34 cellular contexts compared by ENCODE assay signal in genomic region chr10:63165249-63165648, GRCh38.
"Had no signal": no experiment of that assay in that cellular context is flagged by ENCODE, and none has a peak within 500 bp of the region (broad histone marks: within the 10 kb centered on the region; RNA-seq: fewer than 3 reads in every experiment).

No MANE protein-coding gene starts in this region.

- DNase-seq: activated B cell treated with CpG ODN at 0.5 μM for 24 hours; activated CD4-positive, alpha-beta memory T cell treated with anti-CD3 and anti-CD28 coated beads, Interleukin-2, amount 10 ng/mL, durations not matched to agents 7 days and 5 days; activated CD4-positive, alpha-beta T cell treated with anti-CD3 and anti-CD28 coated beads for 1 hour; activated CD4-positive, alpha-beta T cell treated with anti-CD3 and anti-CD28 coated beads for 36 hours; activated CD4-positive, alpha-beta T cell treated with anti-CD3 and anti-CD28 coated beads for 48 hours; activated CD4-positive, alpha-beta T cell treated with anti-CD3 and anti-CD28 coated beads, Interleukin-2, amount 10 ng/mL, durations not matched to agents 7 days and 5 days; activated CD4-positive, alpha-beta T cell treated with anti-CD3 and anti-CD28 coated beads, Interleukin-2, amount 50 U/mL, for 48 hours; activated CD8-positive, alpha-beta memory T cell treated with anti-CD3 and anti-CD28 coated beads for 24 hours; activated CD8-positive, alpha-beta memory T cell treated with anti-CD3 and anti-CD28 coated beads, Interleukin-2, amount 10 ng/mL, durations not matched to agents 7 days and 5 days; activated CD8-positive, alpha-beta memory T cell treated with anti-CD3 and anti-CD28 coated beads, Interleukin-2, amount 50 U/mL, for 48 hours; activated CD8-positive, alpha-beta T cell treated with anti-CD3 and anti-CD28 coated beads, Interleukin-2, amount 10 ng/mL, durations not matched to agents 7 days and 5 days; activated effector memory CD4-positive, alpha-beta T cell treated with Interleukin-2 at 50 U/mL for 16 hours; activated gamma-delta T cell; activated naive CD4-positive, alpha-beta T cell treated with anti-CD3 and anti-CD28 coated beads, Interleukin-2, amount 10 ng/mL, durations not matched to agents 7 days and 5 days; activated naive CD4-positive, alpha-beta T cell treated with Interleukin-2 at 50 U/mL for 16 hours; activated naive CD8-positive, alpha-beta T cell treated with anti-CD3 and anti-CD28 coated beads, Interleukin-2, amount 10 ng/mL, durations not matched to agents 7 days and 5 days; activated naive CD8-positive, alpha-beta T cell treated with anti-CD3 and anti-CD28 coated beads, Interleukin-2, amount 50 U/mL, for 24 hours; activated T-cell treated with anti-CD3 and anti-CD28 coated beads, Interleukin-2, amount 50 U/mL, for 4 hours; amygdala; anterior cingulate cortex; caudate nucleus; cerebellar nuclear complex; T-cell; T-helper 2 cell; T-helper 9 cell had no signal

- H3K4me1 ChIP-seq: ascending aorta had no signal

- H3K9me3 ChIP-seq: ascending aorta had no signal

- H3K4me3 ChIP-seq: ascending aorta, cardiac muscle cell had no signal

- H3K9me3 Mint-ChIP-seq: activated B cell treated with CpG ODN at 0.5 μM for 24 hours; activated CD4-positive, alpha-beta memory T cell treated with anti-CD3 and anti-CD28 coated beads, Interleukin-2, amount 10 ng/mL, durations not matched to agents 7 days and 5 days; activated CD4-positive, alpha-beta T cell treated with anti-CD3 and anti-CD28 coated beads, Interleukin-2, amount 10 ng/mL, durations not matched to agents 7 days and 5 days; activated naive CD4-positive, alpha-beta T cell treated with anti-CD3 and anti-CD28 coated beads, Interleukin-2, amount 10 ng/mL, durations not matched to agents 7 days and 5 days; activated naive CD4-positive, alpha-beta T cell treated with anti-CD3 and anti-CD28 coated beads, Interleukin-2, amount 50 U/mL, for 24 hours; activated naive CD8-positive, alpha-beta T cell treated with anti-CD3 and anti-CD28 coated beads, Interleukin-2, amount 10 ng/mL, durations not matched to agents 7 days and 5 days; activated naive CD8-positive, alpha-beta T cell treated with anti-CD3 and anti-CD28 coated beads, Interleukin-2, amount 50 U/mL, for 24 hours; activated T-cell treated with anti-CD3 and anti-CD28 coated beads, Interleukin-2, amount 50 U/mL, for 4 hours; activated T-helper 2 cell treated with anti-CD3 and anti-CD28 coated beads, Interferon-gamma antibody, Interleukin-2, Interleukin-4, amounts not matched to agents 10 μg/mL and 5 μg/mL and 100 μg/mL, durations not matched to agents 14 hours and 24 hours and 36 hours; central memory CD8-positive, alpha-beta T cell; T-cell; T-helper 2 cell treated with Interferon-gamma antibody and Interleukin-4, amounts not matched to agents 5 μg/mL and 100 μg/mL, for 36 hours had no signal

- H3K27ac Mint-ChIP-seq: activated B cell treated with CpG ODN at 0.5 μM for 24 hours; activated CD4-positive, alpha-beta memory T cell treated with anti-CD3 and anti-CD28 coated beads, Interleukin-2, amount 10 ng/mL, durations not matched to agents 7 days and 5 days; activated CD4-positive, alpha-beta T cell treated with anti-CD3 and anti-CD28 coated beads for 36 hours; activated CD4-positive, alpha-beta T cell treated with anti-CD3 and anti-CD28 coated beads, Interleukin-2, amount 10 ng/mL, durations not matched to agents 7 days and 5 days; activated CD8-positive, alpha-beta memory T cell treated with anti-CD3 and anti-CD28 coated beads, Interleukin-2, amount 10 ng/mL, durations not matched to agents 7 days and 5 days; activated CD8-positive, alpha-beta T cell treated with anti-CD3 and anti-CD28 coated beads, Interleukin-2, amount 10 ng/mL, durations not matched to agents 7 days and 5 days; activated naive CD4-positive, alpha-beta T cell treated with anti-CD3 and anti-CD28 coated beads, Interleukin-2, amount 10 ng/mL, durations not matched to agents 7 days and 5 days; activated naive CD4-positive, alpha-beta T cell treated with anti-CD3 and anti-CD28 coated beads, Interleukin-2, amount 50 U/mL, for 24 hours; activated naive CD8-positive, alpha-beta T cell; activated naive CD8-positive, alpha-beta T cell treated with anti-CD3 and anti-CD28 coated beads, Interleukin-2, amount 50 U/mL, for 24 hours; activated T-helper 2 cell treated with anti-CD3 and anti-CD28 coated beads, Interferon-gamma antibody, Interleukin-2, Interleukin-4, amounts not matched to agents 10 μg/mL and 5 μg/mL and 100 μg/mL, durations not matched to agents 14 hours and 24 hours and 36 hours; T-helper 2 cell treated with Interferon-gamma antibody and Interleukin-4, amounts not matched to agents 5 μg/mL and 100 μg/mL, for 36 hours had no signal

- H3K27ac ChIP-seq: ascending aorta, VCaP had no signal

- H3K4me3 Mint-ChIP-seq: activated B cell treated with CpG ODN at 0.5 μM for 24 hours; activated CD4-positive, alpha-beta memory T cell treated with anti-CD3 and anti-CD28 coated beads, Interleukin-2, amount 10 ng/mL, durations not matched to agents 7 days and 5 days; activated CD4-positive, alpha-beta T cell treated with anti-CD3 and anti-CD28 coated beads for 36 hours; activated CD4-positive, alpha-beta T cell treated with anti-CD3 and anti-CD28 coated beads, Interleukin-2, amount 10 ng/mL, durations not matched to agents 7 days and 5 days; activated CD8-positive, alpha-beta memory T cell treated with anti-CD3 and anti-CD28 coated beads, Interleukin-2, amount 10 ng/mL, durations not matched to agents 7 days and 5 days; activated CD8-positive, alpha-beta T cell treated with anti-CD3 and anti-CD28 coated beads, Interleukin-2, amount 10 ng/mL, durations not matched to agents 7 days and 5 days; activated naive CD4-positive, alpha-beta T cell treated with anti-CD3 and anti-CD28 coated beads, Interleukin-2, amount 10 ng/mL, durations not matched to agents 7 days and 5 days; activated naive CD4-positive, alpha-beta T cell treated with anti-CD3 and anti-CD28 coated beads, Interleukin-2, amount 50 U/mL, for 24 hours; activated naive CD8-positive, alpha-beta T cell; activated naive CD8-positive, alpha-beta T cell treated with anti-CD3 and anti-CD28 coated beads, Interleukin-2, amount 10 ng/mL, durations not matched to agents 7 days and 5 days; activated naive CD8-positive, alpha-beta T cell treated with anti-CD3 and anti-CD28 coated beads, Interleukin-2, amount 50 U/mL, for 24 hours; activated T-cell treated with anti-CD3 and anti-CD28 coated beads, Interleukin-2, amount 50 U/mL, for 4 hours; brain; central memory CD8-positive, alpha-beta T cell; T-cell; T-helper 2 cell treated with Interferon-gamma antibody and Interleukin-4, amounts not matched to agents 5 μg/mL and 100 μg/mL, for 36 hours had no signal

- H3K27me3 Mint-ChIP-seq: activated B cell treated with CpG ODN at 0.5 μM for 24 hours; activated CD4-positive, alpha-beta memory T cell treated with anti-CD3 and anti-CD28 coated beads, Interleukin-2, amount 10 ng/mL, durations not matched to agents 7 days and 5 days; activated CD4-positive, alpha-beta T cell treated with anti-CD3 and anti-CD28 coated beads for 36 hours; activated CD4-positive, alpha-beta T cell treated with anti-CD3 and anti-CD28 coated beads, Interleukin-2, amount 10 ng/mL, durations not matched to agents 7 days and 5 days; activated CD8-positive, alpha-beta memory T cell treated with anti-CD3 and anti-CD28 coated beads, Interleukin-2, amount 10 ng/mL, durations not matched to agents 7 days and 5 days; activated naive CD4-positive, alpha-beta T cell treated with anti-CD3 and anti-CD28 coated beads, Interleukin-2, amount 10 ng/mL, durations not matched to agents 7 days and 5 days; activated naive CD4-positive, alpha-beta T cell treated with anti-CD3 and anti-CD28 coated beads, Interleukin-2, amount 50 U/mL, for 24 hours; activated naive CD8-positive, alpha-beta T cell; activated naive CD8-positive, alpha-beta T cell treated with anti-CD3 and anti-CD28 coated beads, Interleukin-2, amount 10 ng/mL, durations not matched to agents 7 days and 5 days; activated naive CD8-positive, alpha-beta T cell treated with anti-CD3 and anti-CD28 coated beads, Interleukin-2, amount 50 U/mL, for 24 hours; central memory CD8-positive, alpha-beta T cell; T-cell had no signal

- ATAC-seq: activated CD4-positive, alpha-beta T cell treated with anti-CD3 and anti-CD28 coated beads for 36 hours; activated CD8-positive, alpha-beta memory T cell treated with anti-CD3 and anti-CD28 coated beads, Interleukin-2, amount 10 ng/mL, durations not matched to agents 7 days and 5 days; activated CD8-positive, alpha-beta T cell treated with anti-CD3 and anti-CD28 coated beads, Interleukin-2, amount 10 ng/mL, durations not matched to agents 7 days and 5 days; activated naive CD8-positive, alpha-beta T cell treated with anti-CD3 and anti-CD28 coated beads, Interleukin-2, amount 50 U/mL, for 24 hours; activated T-cell treated with anti-CD3 and anti-CD28 coated beads, Interleukin-2, amount 50 U/mL, for 4 hours; T-cell had no signal
